In the genomic region with DNA sequence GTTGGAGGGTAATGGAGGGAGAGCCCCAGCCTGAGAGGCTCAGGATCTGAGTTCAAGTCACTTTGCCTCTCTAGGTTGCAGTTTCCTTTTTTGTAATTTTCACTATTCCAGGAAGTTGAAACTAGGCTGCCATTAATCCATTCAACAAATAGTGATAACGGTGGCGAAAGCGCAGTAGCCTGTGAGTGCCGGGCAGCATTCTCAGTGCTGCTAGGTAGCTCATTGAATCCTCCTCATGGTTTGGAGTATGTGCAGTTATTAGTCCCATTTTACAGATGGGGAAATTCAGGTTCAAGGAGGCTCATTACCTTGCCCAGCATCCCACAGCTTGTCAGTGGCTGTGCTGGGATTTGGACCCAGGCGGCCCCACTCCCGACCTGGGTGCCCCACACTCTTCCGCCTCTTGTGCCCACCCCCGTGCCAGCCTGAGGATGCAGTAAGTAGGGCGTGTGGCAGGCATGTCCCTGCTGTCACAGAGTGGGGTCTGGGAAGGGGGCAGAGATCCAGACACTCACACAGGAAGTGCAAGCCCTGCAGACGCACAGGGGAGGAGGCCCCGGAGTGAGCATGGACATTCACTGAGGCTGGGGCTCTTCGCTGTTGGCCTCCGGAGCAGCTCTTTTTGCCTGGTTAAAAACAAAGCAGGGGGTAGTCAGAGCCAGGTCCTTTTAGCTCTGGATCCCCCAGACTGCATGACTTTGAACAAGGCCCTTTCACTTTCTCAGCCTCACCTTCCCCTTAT, we compare ENCODE assay signal across 11 cellular contexts. TPM values are rescaled to one million over a fixed set of nuclear protein-coding genes. Genes with fewer than 3 reads are reported as not detected.
DNase-seq lines count a peak whose midpoint lies in the region; ATAC-seq and TF ChIP-seq lines count a peak whose summit lies in the region.
"Had no signal": no experiment of that assay in that cellular context is flagged by ENCODE, and none has a peak within 500 bp of the region (broad histone marks: within the 10 kb centered on the region; RNA-seq: fewer than 3 reads in every experiment).

No MANE protein-coding gene starts in this region.

- peaks cover 4% of the 10 kb centered on the region for H3K4me1 Mint-ChIP-seq in activated naive CD8-positive, alpha-beta T cell (ENCODE audit: low read depth)
- H3K4me1 Mint-ChIP-seq in effector memory CD8-positive, alpha-beta T cell (ENCODE audit: low read depth in 2 of 2) = peaks cover 3 to 9% of the 10 kb centered on the region in 2 donors

- DNase-seq in left ventricle myocardium inferior = no peak
- no peak for DNase-seq in cardiac septum (ENCODE audit: low spot score)
- no peak for DNase-seq in mesendoderm
- DNase-seq in thoracic aorta (ENCODE audit: low spot score) = no peak
- DNase-seq in AG08395 (ENCODE audit: low spot score) = no peak
- no peak for DNase-seq in NCI-H2029 treated with DMSO at 0.1 percent for 48 hours (lab: John Stamatoyannopoulos, UW)
- no peak for DNase-seq in effector memory CD8-positive, alpha-beta T cell
- DNase-seq: DMS79, NCI-H187 had no signal

- no peak overlapping the region for H3K4me3 Mint-ChIP-seq in activated naive CD8-positive, alpha-beta T cell
- H3K4me3 Mint-ChIP-seq in effector memory CD8-positive, alpha-beta T cell = no peak overlapping the region

- H3K27me3 ChIP-seq in left ventricle myocardium inferior (ENCODE audit: low read depth) = peaks cover 67% of the 10 kb centered on the region
- no peaks in the 10 kb centered on the region for H3K27me3 ChIP-seq in mesendoderm (ENCODE audit: insufficient read depth, low read length, poor library complexity)
- no peaks in the 10 kb centered on the region for H3K27me3 ChIP-seq in thoracic aorta (replicated peaks; ENCODE audit: insufficient read depth)

- H3K9me3 ChIP-seq in left ventricle myocardium inferior (replicated peaks) = no peaks in the 10 kb centered on the region
- H3K9me3 ChIP-seq in thoracic aorta = no peaks in the 10 kb centered on the region
- H3K9me3 ChIP-seq: heart left ventricle had no signal

- H3K36me3 ChIP-seq in left ventricle myocardium inferior (peaks cover 18% of the 10 kb centered on the region), mesendoderm (ENCODE audit: control insufficient read depth, insufficient read depth, low read length) (peaks cover 12% of the 10 kb centered on the region), thoracic aorta (peaks cover 23% of the 10 kb centered on the region)

- no peak overlapping the region for H2BK15ac ChIP-seq in mesendoderm (replicated peaks; ENCODE audit: low read depth)

- H3K27ac ChIP-seq in left ventricle myocardium inferior (replicated peaks) = peak overlapping the region; percentile 67
- no peak overlapping the region for H3K27ac ChIP-seq in mesendoderm (ENCODE audit: low read depth, low read length)
- peak overlapping the region in 1 of 2 donors; percentile 16 for H3K27ac ChIP-seq in thoracic aorta

- peak overlapping the region; percentile 6 for H3K56ac ChIP-seq in mesendoderm (ENCODE audit: low read length)

- H4K8ac ChIP-seq in mesendoderm (ENCODE audit: low read depth, low read length) = no peak overlapping the region

- H3K4me3 ChIP-seq in left ventricle myocardium inferior (no peak overlapping the region), mesendoderm (ENCODE audit: low read length) (no peak overlapping the region), thoracic aorta (peak overlapping the region; percentile 2)
- H3K4me3 ChIP-seq: heart left ventricle had no signal

- H4K5ac ChIP-seq in mesendoderm (ENCODE audit: low read length) = no peak overlapping the region

- H3K27me3 Mint-ChIP-seq in activated naive CD8-positive, alpha-beta T cell = no peaks in the 10 kb centered on the region
- no peaks in the 10 kb centered on the region for H3K27me3 Mint-ChIP-seq in effector memory CD8-positive, alpha-beta T cell

- H3K79me1 ChIP-seq in mesendoderm (ENCODE audit: low read length) = no peaks in the 10 kb centered on the region

- H2BK5ac ChIP-seq in mesendoderm (ENCODE audit: low read length) = no peak overlapping the region

- no peak overlapping the region for H3K4ac ChIP-seq in mesendoderm (ENCODE audit: low read depth, low read length)

- peaks cover 4% of the 10 kb centered on the region for H3K36me3 Mint-ChIP-seq in activated naive CD8-positive, alpha-beta T cell
- H3K36me3 Mint-ChIP-seq in effector memory CD8-positive, alpha-beta T cell (ENCODE audit: insufficient read depth) = peaks cover 17% of the 10 kb centered on the region

- no peaks in the 10 kb centered on the region for H3K9me3 Mint-ChIP-seq in activated naive CD8-positive, alpha-beta T cell (ENCODE audit: low read depth)
- H3K9me3 Mint-ChIP-seq in effector memory CD8-positive, alpha-beta T cell = no peaks in the 10 kb centered on the region

- intact Hi-C loops in left ventricle myocardium inferior (cut with micrococcal nuclease) (loop anchor here (5.0 kb wide), 1 partner anchor 259 kb away; no protein-coding TSS in a partner anchor), cardiac septum (cut with DNase I) (loop anchor here (10.0 kb wide), 1 partner anchor 566 kb away; no protein-coding TSS in a partner anchor)

- H3K27ac Mint-ChIP-seq in activated naive CD8-positive, alpha-beta T cell = peak overlapping the region; percentile 34
- H3K27ac Mint-ChIP-seq in effector memory CD8-positive, alpha-beta T cell = peak overlapping the region in 1 of 2 donors; percentile 77

- H3K23ac ChIP-seq in mesendoderm (ENCODE audit: low read length) = no peak overlapping the region

- H3K18ac ChIP-seq in mesendoderm (ENCODE audit: low read length) = no peak overlapping the region

- H3K4me2 ChIP-seq in mesendoderm (ENCODE audit: low read length) = no peak overlapping the region

- WGBS in mesendoderm (ENCODE audit: extremely low coverage, insufficient coverage, low lambda C conversion rate) = no CpG with 5 or more reads among the region's 13 CpGs

- H3K4me1 ChIP-seq in left ventricle myocardium inferior (peaks cover 54% of the 10 kb centered on the region), mesendoderm (ENCODE audit: control insufficient read depth, low read depth, low read length) (peaks cover 5% of the 10 kb centered on the region), thoracic aorta (ENCODE audit: control insufficient read depth in 1 of 2, low read depth in 2 of 2) (peaks cover 9 to 26% of the 10 kb centered on the region in 2 donors)

- no peaks in the 10 kb centered on the region for H3K79me2 ChIP-seq in mesendoderm (ENCODE audit: control insufficient read depth, insufficient read depth, low read length)

- TF ChIP-seq CTCF in left ventricle myocardium inferior (IDR thresholded peaks at IDR 0.05; ENCODE audit: borderline replicate concordance) = no peak
- no peak for TF ChIP-seq CTCF in thoracic aorta (IDR thresholded peaks at IDR 0.05)

- no peak for ATAC-seq in thoracic aorta (ENCODE audit: insufficient number of reproducible peaks, low FRiP score, low read depth)
- ATAC-seq in effector memory CD8-positive, alpha-beta T cell (replicated peaks) = no peak

- H3K9ac ChIP-seq in mesendoderm (ENCODE audit: low read length) = no peak overlapping the region

- H2BK120ac ChIP-seq in mesendoderm (ENCODE audit: low read depth, low read length) = no peak overlapping the region

- H2AK5ac ChIP-seq in mesendoderm (ENCODE audit: low read length) = no peak overlapping the region

RNA-seq across cellular contexts. Expression of gene SLC6A6, which starts 58.8 kb away (rescaled TPM):
- total RNA-seq in left ventricle myocardium inferior (35.4 TPM), cardiac septum (129 TPM), thoracic aorta (10 to 100 TPM; 33.5 to 45.5 TPM)
- 50.8 TPM for polyA plus RNA-seq in mesendoderm (2013, experiment 1 of 2)
- 51.5 TPM for polyA plus RNA-seq in mesendoderm (2013, experiment 2 of 2)
